9 cellular contexts compared by ENCODE assay signal in genomic region chr1:58841455-58841854, GRCh38. TPM values are rescaled to one million over a fixed set of nuclear protein-coding genes. Genes with fewer than 3 reads are reported as not detected.
A peak's percentile ranks its signal among the peaks of the same experiment; 100 is the strongest.
DNase-seq lines count a peak whose midpoint lies in the region; ATAC-seq and TF ChIP-seq lines count a peak whose summit lies in the region.
"Had no signal": no experiment of that assay in that cellular context is flagged by ENCODE, and none has a peak within 500 bp of the region (broad histone marks: within the 10 kb centered on the region; RNA-seq: fewer than 3 reads in every experiment).

No MANE protein-coding gene starts in this region.

- peak in 2 of 3 experiments; percentile 51 to 56; a peak in 4 of 6 replicates for TF ChIP-seq CTCF in HCT116 (IDR thresholded peaks at IDR 0.05 in 2 of 3, conservative IDR thresholded peaks at IDR 0.05 in 1 of 3; ENCODE audit: borderline replicate concordance in 1 of 3, insufficient read depth in 1 of 3, low read depth in 2 of 3, low read length in 2 of 3)
- peak; percentile 28 for TF ChIP-seq CTCF in WI38 (IDR thresholded peaks at IDR 0.05; ENCODE audit: low read depth, low read length)

- no peak overlapping the region for H3K27ac ChIP-seq in CD4-positive, CD25-positive, alpha-beta regulatory T cell (ENCODE audit: insufficient read depth, low read length, poor library complexity, severe bottlenecking)
- H3K27ac ChIP-seq in HCT116 (ENCODE audit: low read depth, low read length), result no peak overlapping the region
- H3K27ac ChIP-seq: coronary artery had no signal

- intact Hi-C loops in HCT116 (cut with micrococcal nuclease) (no loop called here), left colon (cut with DNase I, micrococcal nuclease) (no loop called here)

- no peak for TF ChIP-seq POLR2A in HCT116 (IDR thresholded peaks at IDR 0.05; ENCODE audit: borderline replicate concordance, extremely low read depth, insufficient read depth, insufficient read length)

- H3K9me3 ChIP-seq in CD4-positive, CD25-positive, alpha-beta regulatory T cell (ENCODE audit: control insufficient read depth in 2 of 2, low read length in 2 of 2), result no peaks in the 10 kb centered on the region
- no peaks in the 10 kb centered on the region for H3K9me3 ChIP-seq in HCT116 (ENCODE audit: control insufficient read depth in 1 of 2, insufficient read depth in 1 of 2, low read depth in 1 of 2, low read length in 2 of 2)

- H2AFZ ChIP-seq in HCT116 (ENCODE audit: low read depth, low read length, poor library complexity, severe bottlenecking), result no peak overlapping the region

- no peak overlapping the region for H3K4me3 Mint-ChIP-seq in CD4-positive, CD25-positive, alpha-beta regulatory T cell

- RAD21 ChIA-PET in HCT116 (lab: Charles Lee; ENCODE audit: low non-redundant PET in 1 of 2, low total read pairs in 2 of 2, uncharacterized antibody in 2 of 2, unreplicated experiment in 2 of 2), result no interaction called here

- H3K4me1 ChIP-seq in CD4-positive, CD25-positive, alpha-beta regulatory T cell (ENCODE audit: control insufficient read depth, insufficient read depth, low read length, poor library complexity, severe bottlenecking), result no peaks in the 10 kb centered on the region
- 0 out of 4 replicates have a peak, but pooled peaks cover 0 to 5% of the 10 kb centered on the region in 2 experiments for H3K4me1 ChIP-seq in HCT116 (ENCODE audit: control insufficient read depth in 1 of 2, insufficient read depth in 2 of 2, low read length in 2 of 2)

- DNase-seq in CD4-positive, CD25-positive, alpha-beta regulatory T cell, result peak in 2 of 3 donors; percentile 5 to 31
- DNase-seq in HCT116 (ENCODE audit: low read depth, low spot score) (no peak), left colon (peak in 1 of 2 donors; percentile 30), DMS79 treated with DMSO at 0.1 percent for 48 hours (lab: John Stamatoyannopoulos, UW) (no peak), NCI-H1105 treated with DMSO at 0.1 percent for 48 hours (lab: John Stamatoyannopoulos, UW) (no peak)
- no peak for DNase-seq in stimulated activated naive CD4-positive, alpha-beta T cell (lab: John Stamatoyannopoulos, UW)

- CTCF ChIA-PET in HCT116 (lab: Charles Lee), result interaction anchor here (0.5 to 0.7 kb wide), 2 partner anchors 9 to 16 kb away, joined by 3 to 4 read pairs; no protein-coding TSS in a partner anchor

- no peaks in the 10 kb centered on the region for H3K36me3 ChIP-seq in CD4-positive, CD25-positive, alpha-beta regulatory T cell (ENCODE audit: control insufficient read depth, insufficient read depth, low read length)
- no peaks in the 10 kb centered on the region for H3K36me3 ChIP-seq in HCT116 (ENCODE audit: control insufficient read depth in 1 of 2, insufficient read depth in 2 of 2, low read length in 2 of 2)

- H3K4me3 ChIP-seq in CD4-positive, CD25-positive, alpha-beta regulatory T cell (ENCODE audit: low read depth, low read length), result no peak overlapping the region
- H3K4me3 ChIP-seq in HCT116 (replicated peaks in 1 of 2; ENCODE audit: low read depth in 1 of 2, low read length in 2 of 2) (no peak overlapping the region), WI38 (ENCODE audit: low read depth, low read length) (no peak overlapping the region)
- H3K4me3 ChIP-seq: coronary artery had no signal

- H3K4me2 ChIP-seq in HCT116 (ENCODE audit: low read length), result no peak overlapping the region

- ATAC-seq in CD4-positive, CD25-positive, alpha-beta regulatory T cell (ENCODE audit: low read depth in 2 of 2), result no peak
- ATAC-seq in HCT116 (peak; percentile 86), left colon (peak; percentile 68), GM18519 (IDR thresholded peaks at IDR 0.05; ENCODE audit: low FRiP score, unreplicated experiment) (no peak)

- POLR2A ChIA-PET in HCT116 (lab: Charles Lee), result no interaction called here

- no peaks in the 10 kb centered on the region for H3K27me3 Mint-ChIP-seq in CD4-positive, CD25-positive, alpha-beta regulatory T cell

- H4K20me1 ChIP-seq in HCT116 (ENCODE audit: insufficient read depth), result no peaks in the 10 kb centered on the region

- H3K9me2 ChIP-seq in HCT116 (ENCODE audit: insufficient read depth), result no peaks in the 10 kb centered on the region

- peaks cover 2% of the 10 kb centered on the region for H3K27me3 ChIP-seq in CD4-positive, CD25-positive, alpha-beta regulatory T cell (ENCODE audit: control insufficient read depth, insufficient read depth, low read length)
- H3K27me3 ChIP-seq in HCT116 (ENCODE audit: insufficient read depth, low read length), result no peaks in the 10 kb centered on the region

- no peaks in the 10 kb centered on the region for H3K9me3 Mint-ChIP-seq in CD4-positive, CD25-positive, alpha-beta regulatory T cell

- H3K36me3 Mint-ChIP-seq in CD4-positive, CD25-positive, alpha-beta regulatory T cell, result no peaks in the 10 kb centered on the region

- H3K27ac Mint-ChIP-seq in CD4-positive, CD25-positive, alpha-beta regulatory T cell, result peak overlapping the region in 1 of 3 donors; percentile 32

- TF ChIP-seq RAD21 in HCT116 (IDR thresholded peaks at IDR 0.05; ENCODE audit: low read depth), result peak; percentile 29

- no TSS peak for BruUV-seq in HCT116 (replicated peaks; lab: Mats Ljungman, UMichigan)

- peaks cover 0 to 8% (median 6%) of the 10 kb centered on the region in 4 donors for H3K4me1 Mint-ChIP-seq in CD4-positive, CD25-positive, alpha-beta regulatory T cell

- H3K79me2 ChIP-seq in HCT116 (ENCODE audit: insufficient read depth, low read length), result no peaks in the 10 kb centered on the region

- H3K9ac ChIP-seq in HCT116 (ENCODE audit: low read length), result no peak overlapping the region

TF ChIP-seq in HCT116, 20 proteins besides CTCF, POLR2A, EP300 and RAD21 (continues in another document):
- no peak for TF ChIP-seq EGR1 (IDR thresholded peaks at IDR 0.05; ENCODE audit: low read depth)
- no peak for TF ChIP-seq ZFX (IDR thresholded peaks at IDR 0.05)
- no peak for TF ChIP-seq CEBPB (IDR thresholded peaks at IDR 0.05; ENCODE audit: low read depth)
- no peak for TF ChIP-seq CBX3 (IDR thresholded peaks at IDR 0.05; ENCODE audit: low read depth)
- no peak for TF ChIP-seq SRF (IDR thresholded peaks at IDR 0.05; ENCODE audit: low read depth)
- TF ChIP-seq SP1 (IDR thresholded peaks at IDR 0.05; ENCODE audit: low read depth), result no peak
- no peak for TF ChIP-seq EZH2phosphoT487 (IDR thresholded peaks at IDR 0.05; ENCODE audit: borderline replicate concordance)
- no peak for TF ChIP-seq POLR2AphosphoS5 (IDR thresholded peaks at IDR 0.05; ENCODE audit: low read depth, low read length)
- no peak for TF ChIP-seq ATF3 (IDR thresholded peaks at IDR 0.05)
- TF ChIP-seq JUND (IDR thresholded peaks at IDR 0.05), result no peak
- TF ChIP-seq, protein P1, sequence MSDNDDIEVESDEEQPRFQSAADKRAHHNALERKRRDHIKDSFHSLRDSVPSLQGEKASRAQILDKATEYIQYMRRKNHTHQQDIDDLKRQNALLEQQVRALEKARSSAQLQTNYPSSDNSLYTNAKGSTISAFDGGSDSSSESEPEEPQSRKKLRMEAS (IDR thresholded peaks at IDR 0.05), result no peak
- TF ChIP-seq ZNF274 (IDR thresholded peaks at IDR 0.05; ENCODE audit: low read depth, low read length), result no peak
- TF ChIP-seq ELF1 (IDR thresholded peaks at IDR 0.05; ENCODE audit: borderline replicate concordance, low read depth), result no peak
- TF ChIP-seq SIN3A (IDR thresholded peaks at IDR 0.05; ENCODE audit: low read depth), result no peak
- TF ChIP-seq, protein P2, sequence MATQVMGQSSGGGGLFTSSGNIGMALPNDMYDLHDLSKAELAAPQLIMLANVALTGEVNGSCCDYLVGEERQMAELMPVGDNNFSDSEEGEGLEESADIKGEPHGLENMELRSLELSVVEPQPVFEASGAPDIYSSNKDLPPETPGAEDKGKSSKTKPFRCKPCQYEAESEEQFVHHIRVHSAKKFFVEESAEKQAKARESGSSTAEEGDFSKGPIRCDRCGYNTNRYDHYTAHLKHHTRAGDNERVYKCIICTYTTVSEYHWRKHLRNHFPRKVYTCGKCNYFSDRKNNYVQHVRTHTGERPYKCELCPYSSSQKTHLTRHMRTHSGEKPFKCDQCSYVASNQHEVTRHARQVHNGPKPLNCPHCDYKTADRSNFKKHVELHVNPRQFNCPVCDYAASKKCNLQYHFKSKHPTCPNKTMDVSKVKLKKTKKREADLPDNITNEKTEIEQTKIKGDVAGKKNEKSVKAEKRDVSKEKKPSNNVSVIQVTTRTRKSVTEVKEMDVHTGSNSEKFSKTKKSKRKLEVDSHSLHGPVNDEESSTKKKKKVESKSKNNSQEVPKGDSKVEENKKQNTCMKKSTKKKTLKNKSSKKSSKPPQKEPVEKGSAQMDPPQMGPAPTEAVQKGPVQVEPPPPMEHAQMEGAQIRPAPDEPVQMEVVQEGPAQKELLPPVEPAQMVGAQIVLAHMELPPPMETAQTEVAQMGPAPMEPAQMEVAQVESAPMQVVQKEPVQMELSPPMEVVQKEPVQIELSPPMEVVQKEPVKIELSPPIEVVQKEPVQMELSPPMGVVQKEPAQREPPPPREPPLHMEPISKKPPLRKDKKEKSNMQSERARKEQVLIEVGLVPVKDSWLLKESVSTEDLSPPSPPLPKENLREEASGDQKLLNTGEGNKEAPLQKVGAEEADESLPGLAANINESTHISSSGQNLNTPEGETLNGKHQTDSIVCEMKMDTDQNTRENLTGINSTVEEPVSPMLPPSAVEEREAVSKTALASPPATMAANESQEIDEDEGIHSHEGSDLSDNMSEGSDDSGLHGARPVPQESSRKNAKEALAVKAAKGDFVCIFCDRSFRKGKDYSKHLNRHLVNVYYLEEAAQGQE (IDR thresholded peaks at IDR 0.05; ENCODE audit: low read depth), result no peak

RNA-seq across cellular contexts. Expression of gene JUN, which starts 57.6 kb away (rescaled TPM):
- total RNA-seq in CD4-positive, CD25-positive, alpha-beta regulatory T cell, result 1,538 TPM
- 10 to 100 TPM; 41.3 to 73.3 (median 48.6) TPM for polyA plus RNA-seq in CD4-positive, CD25-positive, alpha-beta regulatory T cell
- total RNA-seq in HCT116 (2021; ENCODE audit: unreplicated experiment) (18.7 TPM), left colon (100 to 1,000 TPM; 184 to 199 TPM)
- 42.4 and 58.4 TPM in 2 replicates for polyA plus RNA-seq in HCT116 (2012)

Comparison
In these comparisons a context has a peak if more than half of its experiments do, and no peak if none do; other contexts are left out.
1. ATAC-seq: peak in HCT116 (single experiment) and left colon (single experiment); none in CD4-positive, CD25-positive, alpha-beta regulatory T cell (0 of 2) and GM18519 (single experiment).
2. DNase-seq: peak in CD4-positive, CD25-positive, alpha-beta regulatory T cell (2 of 3); none in HCT116 (single experiment), DMS79 treated with DMSO at 0.1 percent for 48 hours (single experiment), NCI-H1105 treated with DMSO at 0.1 percent for 48 hours (single experiment) and stimulated activated naive CD4-positive, alpha-beta T cell (0 of 6).